ENCODE assay signal across 1 cellular context in the genomic region with DNA sequence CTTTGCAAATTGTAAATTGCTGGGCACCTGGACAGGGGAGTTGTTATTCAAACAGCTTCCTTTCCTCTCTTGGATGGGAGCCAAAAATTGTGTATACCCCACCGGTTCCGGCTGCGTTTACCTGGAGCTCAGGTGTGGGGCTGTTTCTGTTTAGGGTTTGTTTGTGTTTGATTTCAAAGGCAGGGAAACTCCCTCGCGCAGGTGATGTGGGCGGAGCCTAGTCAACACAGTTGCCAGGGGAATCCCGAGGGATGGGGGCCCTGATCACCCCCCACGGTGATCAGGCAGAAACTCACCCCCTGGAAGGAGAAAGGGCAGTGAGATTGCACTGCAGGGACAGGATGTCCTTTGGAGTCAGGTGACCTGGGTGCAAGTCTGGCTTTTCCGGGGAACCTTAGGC.
TF ChIP-seq lines count a peak whose summit lies in the region.

No MANE protein-coding gene starts in this region.

TF ChIP-seq in GM23338, 12 proteins besides CTCF, POLR2A, EP300 and RAD21 (continued from another document):
- TF ChIP-seq, protein P1, sequence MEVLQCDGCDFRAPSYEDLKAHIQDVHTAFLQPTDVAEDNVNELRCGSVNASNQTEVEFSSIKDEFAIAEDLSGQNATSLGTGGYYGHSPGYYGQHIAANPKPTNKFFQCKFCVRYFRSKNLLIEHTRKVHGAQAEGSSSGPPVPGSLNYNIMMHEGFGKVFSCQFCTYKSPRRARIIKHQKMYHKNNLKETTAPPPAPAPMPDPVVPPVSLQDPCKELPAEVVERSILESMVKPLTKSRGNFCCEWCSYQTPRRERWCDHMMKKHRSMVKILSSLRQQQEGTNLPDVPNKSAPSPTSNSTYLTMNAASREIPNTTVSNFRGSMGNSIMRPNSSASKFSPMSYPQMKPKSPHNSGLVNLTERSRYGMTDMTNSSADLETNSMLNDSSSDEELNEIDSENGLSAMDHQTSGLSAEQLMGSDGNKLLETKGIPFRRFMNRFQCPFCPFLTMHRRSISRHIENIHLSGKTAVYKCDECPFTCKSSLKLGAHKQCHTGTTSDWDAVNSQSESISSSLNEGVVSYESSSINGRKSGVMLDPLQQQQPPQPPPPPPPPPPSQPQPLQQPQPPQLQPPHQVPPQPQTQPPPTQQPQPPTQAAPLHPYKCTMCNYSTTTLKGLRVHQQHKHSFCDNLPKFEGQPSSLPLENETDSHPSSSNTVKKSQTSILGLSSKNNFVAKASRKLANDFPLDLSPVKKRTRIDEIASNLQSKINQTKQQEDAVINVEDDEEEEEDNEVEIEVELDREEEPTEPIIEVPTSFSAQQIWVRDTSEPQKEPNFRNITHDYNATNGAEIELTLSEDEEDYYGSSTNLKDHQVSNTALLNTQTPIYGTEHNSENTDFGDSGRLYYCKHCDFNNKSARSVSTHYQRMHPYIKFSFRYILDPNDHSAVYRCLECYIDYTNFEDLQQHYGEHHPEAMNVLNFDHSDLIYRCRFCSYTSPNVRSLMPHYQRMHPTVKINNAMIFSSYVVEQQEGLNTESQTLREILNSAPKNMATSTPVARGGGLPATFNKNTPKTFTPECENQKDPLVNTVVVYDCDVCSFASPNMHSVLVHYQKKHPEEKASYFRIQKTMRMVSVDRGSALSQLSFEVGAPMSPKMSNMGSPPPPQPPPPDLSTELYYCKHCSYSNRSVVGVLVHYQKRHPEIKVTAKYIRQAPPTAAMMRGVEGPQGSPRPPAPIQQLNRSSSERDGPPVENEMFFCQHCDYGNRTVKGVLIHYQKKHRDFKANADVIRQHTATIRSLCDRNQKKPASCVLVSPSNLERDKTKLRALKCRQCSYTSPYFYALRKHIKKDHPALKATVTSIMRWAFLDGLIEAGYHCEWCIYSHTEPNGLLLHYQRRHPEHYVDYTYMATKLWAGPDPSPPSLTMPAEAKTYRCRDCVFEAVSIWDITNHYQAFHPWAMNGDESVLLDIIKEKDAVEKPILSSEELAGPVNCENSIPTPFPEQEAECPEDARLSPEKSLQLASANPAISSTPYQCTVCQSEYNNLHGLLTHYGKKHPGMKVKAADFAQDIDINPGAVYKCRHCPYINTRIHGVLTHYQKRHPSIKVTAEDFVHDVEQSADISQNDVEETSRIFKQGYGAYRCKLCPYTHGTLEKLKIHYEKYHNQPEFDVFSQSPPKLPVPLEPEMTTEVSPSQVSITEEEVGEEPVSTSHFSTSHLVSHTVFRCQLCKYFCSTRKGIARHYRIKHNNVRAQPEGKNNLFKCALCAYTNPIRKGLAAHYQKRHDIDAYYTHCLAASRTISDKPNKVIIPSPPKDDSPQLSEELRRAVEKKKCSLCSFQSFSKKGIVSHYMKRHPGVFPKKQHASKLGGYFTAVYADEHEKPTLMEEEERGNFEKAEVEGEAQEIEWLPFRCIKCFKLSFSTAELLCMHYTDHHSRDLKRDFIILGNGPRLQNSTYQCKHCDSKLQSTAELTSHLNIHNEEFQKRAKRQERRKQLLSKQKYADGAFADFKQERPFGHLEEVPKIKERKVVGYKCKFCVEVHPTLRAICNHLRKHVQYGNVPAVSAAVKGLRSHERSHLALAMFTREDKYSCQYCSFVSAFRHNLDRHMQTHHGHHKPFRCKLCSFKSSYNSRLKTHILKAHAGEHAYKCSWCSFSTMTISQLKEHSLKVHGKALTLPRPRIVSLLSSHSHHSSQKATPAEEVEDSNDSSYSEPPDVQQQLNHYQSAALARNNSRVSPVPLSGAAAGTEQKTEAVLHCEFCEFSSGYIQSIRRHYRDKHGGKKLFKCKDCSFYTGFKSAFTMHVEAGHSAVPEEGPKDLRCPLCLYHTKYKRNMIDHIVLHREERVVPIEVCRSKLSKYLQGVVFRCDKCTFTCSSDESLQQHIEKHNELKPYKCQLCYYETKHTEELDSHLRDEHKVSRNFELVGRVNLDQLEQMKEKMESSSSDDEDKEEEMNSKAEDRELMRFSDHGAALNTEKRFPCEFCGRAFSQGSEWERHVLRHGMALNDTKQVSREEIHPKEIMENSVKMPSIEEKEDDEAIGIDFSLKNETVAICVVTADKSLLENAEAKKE (CRISPR knock-in tag; IDR thresholded peaks at IDR 0.05), result no peak
- TF ChIP-seq, protein P2, sequence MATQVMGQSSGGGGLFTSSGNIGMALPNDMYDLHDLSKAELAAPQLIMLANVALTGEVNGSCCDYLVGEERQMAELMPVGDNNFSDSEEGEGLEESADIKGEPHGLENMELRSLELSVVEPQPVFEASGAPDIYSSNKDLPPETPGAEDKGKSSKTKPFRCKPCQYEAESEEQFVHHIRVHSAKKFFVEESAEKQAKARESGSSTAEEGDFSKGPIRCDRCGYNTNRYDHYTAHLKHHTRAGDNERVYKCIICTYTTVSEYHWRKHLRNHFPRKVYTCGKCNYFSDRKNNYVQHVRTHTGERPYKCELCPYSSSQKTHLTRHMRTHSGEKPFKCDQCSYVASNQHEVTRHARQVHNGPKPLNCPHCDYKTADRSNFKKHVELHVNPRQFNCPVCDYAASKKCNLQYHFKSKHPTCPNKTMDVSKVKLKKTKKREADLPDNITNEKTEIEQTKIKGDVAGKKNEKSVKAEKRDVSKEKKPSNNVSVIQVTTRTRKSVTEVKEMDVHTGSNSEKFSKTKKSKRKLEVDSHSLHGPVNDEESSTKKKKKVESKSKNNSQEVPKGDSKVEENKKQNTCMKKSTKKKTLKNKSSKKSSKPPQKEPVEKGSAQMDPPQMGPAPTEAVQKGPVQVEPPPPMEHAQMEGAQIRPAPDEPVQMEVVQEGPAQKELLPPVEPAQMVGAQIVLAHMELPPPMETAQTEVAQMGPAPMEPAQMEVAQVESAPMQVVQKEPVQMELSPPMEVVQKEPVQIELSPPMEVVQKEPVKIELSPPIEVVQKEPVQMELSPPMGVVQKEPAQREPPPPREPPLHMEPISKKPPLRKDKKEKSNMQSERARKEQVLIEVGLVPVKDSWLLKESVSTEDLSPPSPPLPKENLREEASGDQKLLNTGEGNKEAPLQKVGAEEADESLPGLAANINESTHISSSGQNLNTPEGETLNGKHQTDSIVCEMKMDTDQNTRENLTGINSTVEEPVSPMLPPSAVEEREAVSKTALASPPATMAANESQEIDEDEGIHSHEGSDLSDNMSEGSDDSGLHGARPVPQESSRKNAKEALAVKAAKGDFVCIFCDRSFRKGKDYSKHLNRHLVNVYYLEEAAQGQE (IDR thresholded peaks at IDR 0.05; ENCODE audit: unreplicated experiment), result no peak
- no peak for TF ChIP-seq NANOG (IDR thresholded peaks at IDR 0.05; ENCODE audit: borderline replicate concordance)
- no peak for TF ChIP-seq STAT1 (IDR thresholded peaks at IDR 0.05; ENCODE audit: unreplicated experiment)
- TF ChIP-seq POLR2AphosphoS5 (IDR thresholded peaks at IDR 0.05; ENCODE audit: low read depth), result no peak
- TF ChIP-seq CREB1 (CRISPR knock-in tag; IDR thresholded peaks at IDR 0.05; ENCODE audit: low read depth), result no peak
- no peak for TF ChIP-seq EZH2 (IDR thresholded peaks at IDR 0.05; ENCODE audit: low read depth, unreplicated experiment)
- no peak for TF ChIP-seq EZH2phosphoT487 (IDR thresholded peaks at IDR 0.05; ENCODE audit: unreplicated experiment)
